In the genomic region with DNA sequence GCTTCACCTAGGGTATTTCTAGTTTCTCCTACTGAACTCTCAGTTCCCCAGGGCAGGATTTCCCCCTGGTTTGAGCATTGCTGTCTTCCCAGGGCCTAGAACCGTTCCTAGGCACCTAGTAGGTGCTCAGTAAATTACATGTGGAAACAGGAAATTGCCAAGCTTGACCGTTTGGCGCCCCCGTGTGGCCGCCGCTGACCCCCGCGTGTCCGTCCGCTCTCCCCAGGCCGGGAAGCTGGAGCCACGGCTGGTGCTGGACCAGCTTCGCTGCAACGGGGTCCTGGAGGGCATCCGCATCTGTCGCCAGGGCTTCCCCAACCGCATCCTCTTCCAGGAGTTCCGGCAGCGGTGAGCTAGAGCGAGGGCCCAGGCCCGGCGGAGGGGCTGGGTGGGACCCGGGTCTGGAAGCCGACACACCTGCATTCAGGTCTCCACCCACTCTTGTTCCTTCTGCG, we compare ENCODE assay signal across 11 cellular contexts. TPM values are rescaled to one million over a fixed set of nuclear protein-coding genes. Genes with fewer than 3 reads are reported as not detected.
DNase-seq lines count a peak whose midpoint lies in the region; ATAC-seq, FAIRE-seq and TF ChIP-seq lines count a peak whose summit lies in the region.
"Had no signal": no experiment of that assay in that cellular context is flagged by ENCODE, and none has a peak within 500 bp of the region (broad histone marks: within the 10 kb centered on the region; RNA-seq: fewer than 3 reads in every experiment).

No MANE protein-coding gene starts in this region.

- no peaks in the 10 kb centered on the region for H3K4me1 ChIP-seq in RWPE2 (ENCODE audit: insufficient read depth, poor library complexity, severe bottlenecking)

- no peaks in the 10 kb centered on the region for H3K9me3 ChIP-seq in RWPE2 (ENCODE audit: severe bottlenecking)

- no peak overlapping the region for H3K4me3 ChIP-seq in RWPE2 (ENCODE audit: severe bottlenecking)

- peak; percentile 16 for DNase-seq in A172 (ENCODE audit: low spot score)
- no peak for DNase-seq in RWPE2 (ENCODE audit: low spot score)
- DNase-seq in left lobe of liver (ENCODE audit: low spot score) = peak; percentile 52
- no peak for DNase-seq in NCI-H524 (lab: John Stamatoyannopoulos, UW)
- DNase-seq in NCI-H1694 (lab: John Stamatoyannopoulos, UW) = no peak
- DNase-seq in RCC 7860 (ENCODE audit: low spot score) = no peak
- DNase-seq: GDM1, SIG-M5 had no signal

- H3K27me3 ChIP-seq in RWPE2 (ENCODE audit: insufficient read depth, poor library complexity, severe bottlenecking) = no peaks in the 10 kb centered on the region

- TF ChIP-seq CTCF in GM12873 (IDR thresholded peaks at IDR 0.05; ENCODE audit: insufficient read depth, low read depth, low read length, missing control alignments) (peak; percentile 44), RWPE2 (IDR thresholded peaks at IDR 0.05; ENCODE audit: poor library complexity, severe bottlenecking) (peak; percentile 67)

- ATAC-seq in RWPE2 (ENCODE audit: low read depth) = no peak
- ATAC-seq in left lobe of liver = peak; percentile 73
- no peak for ATAC-seq in GM18520 (IDR thresholded peaks at IDR 0.05; ENCODE audit: unreplicated experiment)

- H3K27ac ChIP-seq in RWPE2 (ENCODE audit: poor library complexity, severe bottlenecking) = no peak overlapping the region

- FAIRE-seq in RCC 7860 (lab: Jason Lieb, UNC) = no peak
- FAIRE-seq: bronchial epithelial cell had no signal

- no peaks in the 10 kb centered on the region for H3K36me3 ChIP-seq in RWPE2 (ENCODE audit: low read depth)

RNA-seq across cellular contexts. Expression of gene MYH14, which starts 55.5 kb away (rescaled TPM):
- 2.4 and 2.8 TPM in 2 replicates for total RNA-seq in A172 (2014; rRNA removed; shearing (Covaris generic))
- 70.5 TPM for total RNA-seq in left lobe of liver

Comparison
In these comparisons a context has a peak if more than half of its experiments do, and no peak if none do; other contexts are left out.
1. DNase-seq: peak in A172 (single experiment) and left lobe of liver (single experiment); none in RWPE2 (single experiment), NCI-H524 (0 of 2), NCI-H1694 (single experiment) and RCC 7860 (single experiment).
2. RNA of gene MYH14, which starts 55.5 kb away (total RNA-seq): 70.5 TPM in left lobe of liver (single experiment); 2.4 to 2.8 TPM in A172; every median in the first group is over 10 times any median in the second.